In genomic region chr14:54653764-54654469, GRCh38 we compare ENCODE assay signal across 1 cellular context.
TF ChIP-seq lines count a peak whose summit lies in the region.

No MANE protein-coding gene starts in this region.

TF ChIP-seq in endothelial cell of umbilical vein, 7 proteins besides CTCF, POLR2A, EP300 and RAD21 (continued from another document):
- TF ChIP-seq EZH2 (IDR thresholded peaks at IDR 0.05; ENCODE audit: borderline replicate concordance, low read depth, low read length, severe bottlenecking): no peak
- peak; percentile 70 for TF ChIP-seq MYC (IDR thresholded peaks at IDR 0.05; ENCODE audit: low read depth, low read length)
- peak; percentile 99 for TF ChIP-seq POLR2AphosphoS5 (IDR thresholded peaks at IDR 0.05; ENCODE audit: insufficient read depth, low read depth, low read length)
TF ChIP-seq in endothelial cell of umbilical vein: peak in this region for 6.
